Comparison of ENCODE assay signal across 18 cellular contexts in the genomic region with DNA sequence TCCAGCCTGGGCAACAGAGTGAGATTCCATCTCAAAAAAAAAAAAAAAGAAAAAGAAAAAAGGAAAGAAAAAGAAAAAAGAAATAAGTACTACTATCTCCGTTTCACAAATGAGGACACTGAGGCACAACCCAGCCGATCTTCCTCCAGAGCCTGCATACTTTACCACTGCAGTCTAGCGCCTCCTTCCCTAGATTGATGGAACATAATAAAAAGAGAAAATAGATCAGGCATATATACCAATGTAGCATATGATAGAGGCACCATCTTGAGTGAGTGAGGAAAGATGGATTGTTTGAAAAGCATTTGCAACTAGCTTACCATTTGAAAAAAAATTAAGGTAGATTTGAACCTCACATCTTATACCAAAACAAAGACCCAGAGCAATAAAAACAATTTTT. TPM values are rescaled to one million over a fixed set of nuclear protein-coding genes. Genes with fewer than 3 reads are reported as not detected.
A peak's percentile ranks its signal among the peaks of the same experiment; 100 is the strongest.
DNase-seq lines count a peak whose midpoint lies in the region; ATAC-seq, FAIRE-seq and TF ChIP-seq lines count a peak whose summit lies in the region.
"Had no signal": no experiment of that assay in that cellular context is flagged by ENCODE, and none has a peak within 500 bp of the region (broad histone marks: within the 10 kb centered on the region; RNA-seq: fewer than 3 reads in every experiment).

No MANE protein-coding gene starts in this region.

- H3K27ac ChIP-seq in AG04450 (ENCODE audit: low read depth, low read length) (no peak overlapping the region), K562 (ENCODE audit: extremely low read depth, low read depth, low read length) (no peak overlapping the region), prostate gland (no peak overlapping the region)

- intact Hi-C loops in K562 (cut with micrococcal nuclease) (no loop called here), prostate gland (cut with DNase I) (no loop called here)

- no peak for TF ChIP-seq EP300 in K562 (IDR thresholded peaks at IDR 0.05; ENCODE audit: low read length)

- TF ChIP-seq POLR2A in K562 (conservative IDR thresholded peaks at IDR 0.05) (no peak), prostate gland (IDR thresholded peaks at IDR 0.05) (no peak)

- no peaks in the 10 kb centered on the region for H3K79me2 ChIP-seq in K562 (ENCODE audit: control insufficient read depth, insufficient read depth, low read length)

- BruUV-seq in K562 (replicated peaks; lab: Mats Ljungman, UMichigan), result no TSS peak

- H3K4me3 ChIP-seq in AG04450 (ENCODE audit: low read depth, low read length), result no peak overlapping the region
- no peak overlapping the region for H3K4me3 ChIP-seq in HFF-Myc (replicated peaks; ENCODE audit: low read depth, low read length)
- H3K4me3 ChIP-seq in K562, result no peak overlapping the region
- H3K4me3 ChIP-seq in fibroblast of pulmonary artery (replicated peaks; ENCODE audit: low read depth, low read length), result no peak overlapping the region
- no peak overlapping the region for H3K4me3 ChIP-seq in prostate gland
- H3K4me3 ChIP-seq: HAP-1 had no signal

- no peak overlapping the region for H3K4me2 ChIP-seq in K562 (ENCODE audit: insufficient read depth, low read length)

- ATAC-seq in K562, result peak; percentile 57; the same call in 1 of the 3 replicates
- no peak for ATAC-seq in HG02642 (IDR thresholded peaks at IDR 0.05; ENCODE audit: poor library complexity, unreplicated experiment)
- no peak for ATAC-seq in HG03469 (IDR thresholded peaks at IDR 0.05; ENCODE audit: unreplicated experiment)

- no peak overlapping the region for H2AFZ ChIP-seq in K562 (ENCODE audit: low read depth, low read length)

- TF ChIP-seq CTCF in AG04450 (IDR thresholded peaks at IDR 0.05; ENCODE audit: low read depth, low read length) (0 out of 2 replicates have a peak, but pooled peaks have one; percentile 4), HFF-Myc (IDR thresholded peaks at IDR 0.05; ENCODE audit: low read depth, low read length, missing control alignments) (peak; percentile 3), K562 (IDR thresholded peaks at IDR 0.05 in 2 of 3, conservative IDR thresholded peaks at IDR 0.05 in 1 of 3; ENCODE audit: insufficient read depth in 2 of 3, low read depth in 1 of 3, low read length in 3 of 3) (peak; percentile 31 to 33 (median 33); a peak in 4 of 6 replicates), fibroblast of pulmonary artery (IDR thresholded peaks at IDR 0.05; ENCODE audit: low read length, missing control alignments) (peak; percentile 5), prostate gland (IDR thresholded peaks at IDR 0.05) (no peak)

- H3K9ac ChIP-seq in K562 (ENCODE audit: insufficient read depth in 1 of 2, low read depth in 2 of 2, low read length in 2 of 2), result no peak overlapping the region

- CTCF ChIA-PET in AG04450 (lab: Charles Lee) (interaction anchor here (1.3 to 1.4 kb wide), 2 partner anchors 27 to 54 kb away, joined by 4 to 5 read pairs; partner anchors contain the start of gene KRTCAP2), K562 (lab: Yijun Ruan, JAX; ENCODE audit: low intra/inter-chr PET ratio) (no interaction called here)

- in situ Hi-C loops in K562 (cut with MboI), result no loop called here

- peaks cover 21% of the 10 kb centered on the region for H3K27me3 ChIP-seq in AG04450 (ENCODE audit: control insufficient read depth, insufficient read depth, low read length)
- H3K27me3 ChIP-seq in K562 (ENCODE audit: control insufficient read depth in 2 of 2, insufficient read depth in 2 of 2, low read length in 2 of 2), result no peaks in the 10 kb centered on the region
- no peaks in the 10 kb centered on the region for H3K27me3 ChIP-seq in prostate gland (replicated peaks; ENCODE audit: insufficient read depth)

- no peak for FAIRE-seq in K562 (lab: Jason Lieb, UNC)

- TF ChIP-seq RAD21 in K562 (CRISPR knock-in tag; conservative IDR thresholded peaks at IDR 0.05 in 1 of 2, IDR thresholded peaks at IDR 0.05 in 1 of 2), result no peak

- H3K4me1 ChIP-seq in K562 (replicated peaks in 1 of 2; ENCODE audit: control insufficient read depth in 2 of 2, insufficient read depth in 2 of 2, low read length in 2 of 2) (peaks cover 0 to 2% of the 10 kb centered on the region in 2 experiments; a peak in 2 of 5 replicates), prostate gland (replicated peaks) (no peaks in the 10 kb centered on the region)
- H3K4me1 ChIP-seq: Caco-2 had no signal

- no peaks in the 10 kb centered on the region for H4K20me1 ChIP-seq in K562 (replicated peaks; ENCODE audit: control insufficient read depth, insufficient read depth, low read length)

- H3K9me3 ChIP-seq in AG04450 (ENCODE audit: control insufficient read depth, insufficient read depth, low read length) (no peaks in the 10 kb centered on the region), K562 (replicated peaks; ENCODE audit: control insufficient read depth, insufficient read depth, low read depth, low read length) (peaks cover 7% of the 10 kb centered on the region; the same call in 1 of the 2 replicates), prostate gland (no peaks in the 10 kb centered on the region)
- H3K9me3 ChIP-seq: Caco-2, HAP-1 had no signal

- DNase-seq in AG04450 (ENCODE audit: low read depth, low spot score), result no peak
- DNase-seq in HFF-Myc (ENCODE audit: extremely low read depth, low read depth), result no peak
- peak in 1 of 4 experiments; percentile 34 for DNase-seq in K562 (ENCODE audit: extremely low read depth in 1 of 4, low spot score in 3 of 4)
- no peak for DNase-seq in fibroblast of pulmonary artery (ENCODE audit: low read depth)
- no peak for DNase-seq in prostate gland (ENCODE audit: low spot score)
- DNase-seq in cerebellar nuclear complex (lab: John Stamatoyannopoulos, UW), result no peak
- DNase-seq: ACHN; Caco-2; CD4-positive, CD25-positive, alpha-beta regulatory T cell; Karpas-422; NCI-H187; NCI-H345; NCI-H526; SIG-M5; SW 1271 had no signal

- POLR2A ChIA-PET in AG04450 (lab: Yijun Ruan, JAX), result no interaction called here
- POLR2A ChIA-PET in K562 (lab: Yijun Ruan, JAX), result interaction anchor here (0.6 to 2.3 kb wide), 3 partner anchors 10 to 108 kb away, joined by 3 to 7 read pairs (median 4); partner anchors contain the start of gene SLC50A1

- no peaks in the 10 kb centered on the region for H3K9me1 ChIP-seq in K562 (ENCODE audit: control insufficient read depth, insufficient read depth, low read length)

- no peaks in the 10 kb centered on the region for H3K36me3 ChIP-seq in K562 (ENCODE audit: control insufficient read depth, insufficient read depth, low read length)
- no peaks in the 10 kb centered on the region for H3K36me3 ChIP-seq in prostate gland
- H3K36me3 ChIP-seq: HAP-1 had no signal

- WGBS in K562 (ENCODE audit: insufficient coverage, low coverage, missing lambda C conversion rate), result 15% methylated on average over 3 of the region's 3 CpGs
- 86% methylated on average over 3 of the region's 3 CpGs for whole genome bisulfite sequencing in prostate gland

RNA-seq across cellular contexts. Expression of gene DPM3, which starts 5.2 kb away (rescaled TPM):
- polyA plus RNA-seq in AG04450 (2011; rRNA removed), result 16.8 and 35.6 TPM in 2 replicates
- 5.9 and 6.1 TPM in 2 replicates for polyA minus RNA-seq in AG04450 (2011; rRNA and poly(A)+ RNA removed)
- 7.1 and 27.9 TPM in 2 replicates for total RNA-seq in K562 (2011; cell fraction: chromatin; rRNA removed; ENCODE audit: low replicate concordance)
- total RNA-seq in K562 (2011; cell fraction: nucleolus; rRNA removed), result 73.0 and 77.4 TPM in 2 replicates
- 47.4 and 60.5 TPM in 2 replicates for total RNA-seq in K562 (2011; cell fraction: nucleoplasm; rRNA removed)
- 41.3 and 45.1 TPM in 2 replicates for total RNA-seq in K562 (2014; rRNA removed)
- 1.8 and 3.7 TPM in 2 replicates for total RNA-seq in K562 (2014; rRNA removed; fragmentation: Illumina TruSeq; extraction: Trizol)
- total RNA-seq in K562 (2015; rRNA removed; fragmentation: Illumina TruSeq; extraction: Trizol), result 34.2 and 40.0 TPM in 2 replicates
- 92.1 and 94.2 TPM in 2 replicates for total RNA-seq in K562 (2021)
- polyA plus RNA-seq in K562 (2011; rRNA removed), result 27.1 and 62.3 TPM in 2 replicates
- polyA plus RNA-seq in K562 (2011; cell fraction: cytosol; rRNA removed), result 209 and 283 TPM in 2 replicates
- 63.1 and 75.1 TPM in 2 replicates for polyA plus RNA-seq in K562 (2011; cell fraction: nucleus; rRNA removed)
- polyA plus RNA-seq in K562 (2012), result 123 and 131 TPM in 2 replicates
- 8.6 and 59.7 TPM in 2 replicates for polyA plus RNA-seq in K562 (2014; fragmentation: Illumina TruSeq; extraction: Trizol)
- polyA plus RNA-seq in K562 (2014; fragmentation: Nextera tagmentation; extraction: Ambion mirVana), result 10 to 100 TPM; 12.6 to 36.4 TPM
- 120 and 141 TPM in 2 replicates for polyA plus RNA-seq in K562 (2014; rRNA removed)
- polyA minus RNA-seq in K562 (2011; rRNA and poly(A)+ RNA removed), result 6.0 and 10.0 TPM in 2 replicates
- polyA minus RNA-seq in K562 (2011; cell fraction: cytosol; rRNA and poly(A)+ RNA removed), result 11.5 and 13.6 TPM in 2 replicates
- polyA minus RNA-seq in K562 (2011; cell fraction: nucleus; rRNA and poly(A)+ RNA removed), result 12.2 and 13.9 TPM in 2 replicates
- 10 to 100 TPM; 93.6 to 97.0 TPM for total RNA-seq in prostate gland

RNA-seq across cellular contexts. Expression of gene SLC50A1, which starts 9.8 kb away (rescaled TPM):
- polyA plus RNA-seq in AG04450 (2011; rRNA removed) (29.5 and 31.4 TPM in 2 replicates), K562 (2011; rRNA removed) (88.3 and 91.9 TPM in 2 replicates), K562 (2014; fragmentation: Illumina TruSeq; extraction: Trizol) (86.2 and 96.6 TPM in 2 replicates), K562 (2014; fragmentation: Nextera tagmentation; extraction: Ambion mirVana) (100 to 1,000 TPM; 103 to 132 TPM), K562 (2014; rRNA removed) (91.7 and 99.4 TPM in 2 replicates)
- polyA minus RNA-seq in AG04450 (2011; rRNA and poly(A)+ RNA removed), result 20.4 and 22.3 TPM in 2 replicates
- 42.6 and 72.0 TPM in 2 replicates for total RNA-seq in K562 (2011; cell fraction: chromatin; rRNA removed; ENCODE audit: low replicate concordance)
- 92.6 and 100 TPM in 2 replicates for total RNA-seq in K562 (2011; cell fraction: nucleolus; rRNA removed)
- 93.1 and 101 TPM in 2 replicates for total RNA-seq in K562 (2011; cell fraction: nucleoplasm; rRNA removed)
- total RNA-seq in K562 (2014; rRNA removed) (59.2 and 68.1 TPM in 2 replicates), K562 (2014; rRNA removed; fragmentation: Illumina TruSeq; extraction: Trizol) (52.2 and 58.7 TPM in 2 replicates), K562 (2015; rRNA removed; fragmentation: Illumina TruSeq; extraction: Trizol) (62.7 and 64.0 TPM in 2 replicates), K562 (2021) (46.5 and 50.0 TPM in 2 replicates), prostate gland (10 to 100 TPM; 26.6 to 48.0 TPM)
- 161 TPM in 2 replicates for polyA plus RNA-seq in K562 (2011; cell fraction: cytosol; rRNA removed)
- 30.6 and 31.3 TPM in 2 replicates for polyA plus RNA-seq in K562 (2011; cell fraction: nucleus; rRNA removed)
- polyA plus RNA-seq in K562 (2012), result 55.7 and 78.0 TPM in 2 replicates
- 36.3 and 45.8 TPM in 2 replicates for polyA minus RNA-seq in K562 (2011; rRNA and poly(A)+ RNA removed)
- 23.1 and 29.2 TPM in 2 replicates for polyA minus RNA-seq in K562 (2011; cell fraction: cytosol; rRNA and poly(A)+ RNA removed)
- 8.1 and 9.3 TPM in 2 replicates for polyA minus RNA-seq in K562 (2011; cell fraction: nucleus; rRNA and poly(A)+ RNA removed)

RNA-seq across cellular contexts. Expression of gene EFNA1, which starts 17.8 kb away (rescaled TPM):
- polyA plus RNA-seq in AG04450 (2011; rRNA removed), result 1.1 and 1.4 TPM in 2 replicates
- 1.0 and 3.1 TPM in 2 replicates for polyA minus RNA-seq in AG04450 (2011; rRNA and poly(A)+ RNA removed)
- total RNA-seq in K562 (2011; cell fraction: chromatin; rRNA removed; ENCODE audit: low replicate concordance), result 5.1 and 11.1 TPM in 2 replicates
- 14.3 and 14.5 TPM in 2 replicates for total RNA-seq in K562 (2011; cell fraction: nucleolus; rRNA removed)
- total RNA-seq in K562 (2011; cell fraction: nucleoplasm; rRNA removed), result 10.1 and 15.0 TPM in 2 replicates
- 2.5 and 2.6 TPM in 2 replicates for total RNA-seq in K562 (2014; rRNA removed)
- 1.9 and 2.1 TPM in 2 replicates for total RNA-seq in K562 (2014; rRNA removed; fragmentation: Illumina TruSeq; extraction: Trizol)
- total RNA-seq in K562 (2015; rRNA removed; fragmentation: Illumina TruSeq; extraction: Trizol), result 3.3 and 3.7 TPM in 2 replicates
- total RNA-seq in K562 (2021), result 2.6 and 2.7 TPM in 2 replicates
- polyA plus RNA-seq in K562 (2011; rRNA removed), result 9.3 and 14.1 TPM in 2 replicates
- 12.2 and 13.8 TPM in 2 replicates for polyA plus RNA-seq in K562 (2011; cell fraction: cytosol; rRNA removed)
- polyA plus RNA-seq in K562 (2011; cell fraction: nucleus; rRNA removed), result 9.8 and 11.9 TPM in 2 replicates
- 3.3 and 4.8 TPM in 2 replicates for polyA plus RNA-seq in K562 (2012)
- polyA plus RNA-seq in K562 (2014; fragmentation: Illumina TruSeq; extraction: Trizol), result 3.0 and 3.5 TPM in 2 replicates
- 1 to 10 TPM; 3.7 TPM for polyA plus RNA-seq in K562 (2014; fragmentation: Nextera tagmentation; extraction: Ambion mirVana)
- polyA plus RNA-seq in K562 (2014; rRNA removed), result 2.8 and 5.3 TPM in 2 replicates
- 5.8 and 6.6 TPM in 2 replicates for polyA minus RNA-seq in K562 (2011; rRNA and poly(A)+ RNA removed)
- polyA minus RNA-seq in K562 (2011; cell fraction: cytosol; rRNA and poly(A)+ RNA removed), result 8.0 and 16.9 TPM in 2 replicates
- 3.9 and 4.4 TPM in 2 replicates for polyA minus RNA-seq in K562 (2011; cell fraction: nucleus; rRNA and poly(A)+ RNA removed)
- total RNA-seq in prostate gland, result 100 to 1,000 TPM in 1 of 2 donors, 10 to 100 TPM in 1; 85.1 to 132 TPM

RNA-seq across cellular contexts. Expression of gene KRTCAP2, which starts 27.6 kb away (rescaled TPM):
- polyA plus RNA-seq in AG04450 (2011; rRNA removed) (102 and 131 TPM in 2 replicates), K562 (2011; rRNA removed) (129 and 178 TPM in 2 replicates), K562 (2014; fragmentation: Illumina TruSeq; extraction: Trizol) (418 and 443 TPM in 2 replicates), K562 (2014; fragmentation: Nextera tagmentation; extraction: Ambion mirVana) (100 to 1,000 TPM; 429 to 436 TPM), K562 (2014; rRNA removed) (126 and 196 TPM in 2 replicates)
- polyA minus RNA-seq in AG04450 (2011; rRNA and poly(A)+ RNA removed), result 175 and 190 TPM in 2 replicates
- 114 and 195 TPM in 2 replicates for total RNA-seq in K562 (2011; cell fraction: chromatin; rRNA removed; ENCODE audit: low replicate concordance)
- 338 and 376 TPM in 2 replicates for total RNA-seq in K562 (2011; cell fraction: nucleolus; rRNA removed)
- total RNA-seq in K562 (2011; cell fraction: nucleoplasm; rRNA removed), result 298 TPM in 2 replicates
- total RNA-seq in K562 (2014; rRNA removed) (211 and 255 TPM in 2 replicates), K562 (2014; rRNA removed; fragmentation: Illumina TruSeq; extraction: Trizol) (226 and 244 TPM in 2 replicates), K562 (2015; rRNA removed; fragmentation: Illumina TruSeq; extraction: Trizol) (290 and 294 TPM in 2 replicates), K562 (2021) (243 and 253 TPM in 2 replicates), prostate gland (100 to 1,000 TPM; 111 to 236 TPM)
- polyA plus RNA-seq in K562 (2011; cell fraction: cytosol; rRNA removed), result 462 and 551 TPM in 2 replicates
- polyA plus RNA-seq in K562 (2011; cell fraction: nucleus; rRNA removed), result 206 and 232 TPM in 2 replicates
- polyA plus RNA-seq in K562 (2012), result 327 and 494 TPM in 2 replicates
- 153 and 212 TPM in 2 replicates for polyA minus RNA-seq in K562 (2011; rRNA and poly(A)+ RNA removed)
- polyA minus RNA-seq in K562 (2011; cell fraction: cytosol; rRNA and poly(A)+ RNA removed), result 167 and 266 TPM in 2 replicates
- 51.4 and 83.0 TPM in 2 replicates for polyA minus RNA-seq in K562 (2011; cell fraction: nucleus; rRNA and poly(A)+ RNA removed)

RNA-seq across cellular contexts. Expression of gene TRIM46, which starts 28.2 kb away (rescaled TPM):
- 2.9 and 3.8 TPM in 2 replicates for polyA plus RNA-seq in AG04450 (2011; rRNA removed)
- 5.1 and 9.9 TPM in 2 replicates for polyA minus RNA-seq in AG04450 (2011; rRNA and poly(A)+ RNA removed)
- total RNA-seq in K562 (2011; cell fraction: chromatin; rRNA removed; ENCODE audit: low replicate concordance), result 0.95 and 1.8 TPM in 2 replicates
- total RNA-seq in K562 (2011; cell fraction: nucleolus; rRNA removed), result 0.67 and 0.92 TPM in 2 replicates
- 0.66 and 1.1 TPM in 2 replicates for total RNA-seq in K562 (2011; cell fraction: nucleoplasm; rRNA removed)
- total RNA-seq in K562 (2014; rRNA removed), result 0.04 and 0.05 TPM in 2 replicates
- total RNA-seq in K562 (2014; rRNA removed; fragmentation: Illumina TruSeq; extraction: Trizol), result not detected in 2 replicates
- 0.14 TPM in 1 of 2 replicates, not detected in the other for total RNA-seq in K562 (2015; rRNA removed; fragmentation: Illumina TruSeq; extraction: Trizol)
- 0.22 and 0.60 TPM in 2 replicates for total RNA-seq in K562 (2021)
- 0.08 and 0.12 TPM in 2 replicates for polyA plus RNA-seq in K562 (2011; rRNA removed)
- polyA plus RNA-seq in K562 (2011; cell fraction: cytosol; rRNA removed), result 0.13 and 0.18 TPM in 2 replicates
- 0.59 and 0.64 TPM in 2 replicates for polyA plus RNA-seq in K562 (2011; cell fraction: nucleus; rRNA removed)
- 0.16 and 0.29 TPM in 2 replicates for polyA plus RNA-seq in K562 (2012)
- polyA plus RNA-seq in K562 (2014; fragmentation: Illumina TruSeq; extraction: Trizol), result 0.15 and 0.18 TPM in 2 replicates
- not detected for polyA plus RNA-seq in K562 (2014; fragmentation: Nextera tagmentation; extraction: Ambion mirVana)
- polyA plus RNA-seq in K562 (2014; rRNA removed), result 0.11 and 0.41 TPM in 2 replicates
- 0.09 TPM in 1 of 2 replicates, not detected in the other for polyA minus RNA-seq in K562 (2011; rRNA and poly(A)+ RNA removed)
- polyA minus RNA-seq in K562 (2011; cell fraction: cytosol; rRNA and poly(A)+ RNA removed), result not detected in 2 replicates
- 0.13 TPM in 1 of 2 replicates, not detected in the other for polyA minus RNA-seq in K562 (2011; cell fraction: nucleus; rRNA and poly(A)+ RNA removed)
- total RNA-seq in prostate gland, result 1 to 10 TPM in 1 of 2 donors, under 1 TPM in 1; 0.14 to 1.6 TPM

Comparison
In these comparisons a context has a peak if more than half of its experiments do, and no peak if none do; other contexts are left out.
1. CTCF ChIP-seq: peak in AG04450 (single experiment), HFF-Myc (single experiment), K562 (3 of 3) and fibroblast of pulmonary artery (single experiment); none in prostate gland (0 of 4).
2. RNA of gene EFNA1, which starts 17.8 kb away (total RNA-seq): 85.1 to 132 TPM in prostate gland; 1.9 to 15.0 TPM in K562; every median in the first group is over 4 times any median in the second.